In the genomic region with DNA sequence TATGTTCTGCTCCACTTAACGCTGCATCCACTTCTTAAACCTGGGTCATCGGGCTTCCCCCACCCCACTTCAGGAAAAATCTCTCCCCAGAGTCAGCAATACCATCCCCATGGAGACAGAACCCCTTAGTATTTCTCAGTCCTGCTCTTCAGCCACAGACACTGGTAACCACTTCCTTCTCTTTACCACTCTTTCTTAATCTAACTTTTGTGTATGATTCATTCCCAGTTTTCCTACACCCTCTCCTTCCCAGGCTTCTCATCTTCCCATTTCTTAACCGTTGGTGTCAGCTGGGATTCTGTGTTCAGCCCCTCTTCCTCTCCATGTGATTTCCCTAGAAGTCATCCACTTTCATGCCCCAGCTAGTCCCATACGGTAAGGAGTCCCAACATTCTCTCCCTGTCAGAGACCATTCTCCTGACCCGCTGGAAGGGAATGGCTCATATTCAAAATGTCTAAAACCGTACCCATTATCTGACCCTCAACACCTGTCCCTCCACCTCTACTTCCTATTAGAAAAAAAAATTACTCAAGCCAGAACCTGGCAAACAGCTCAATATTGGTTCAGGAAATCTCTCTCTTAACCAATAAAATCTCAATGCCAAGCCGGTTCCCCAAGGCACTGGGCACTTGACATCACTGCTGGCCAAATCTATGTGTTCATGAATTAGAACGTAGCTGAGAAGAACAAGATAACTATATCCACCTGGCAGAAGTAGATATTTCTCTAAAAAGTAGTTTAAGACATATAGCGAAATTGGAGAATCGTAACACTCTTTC, we compare ENCODE assay signal across 1 cellular context.
A peak's percentile ranks its signal among the peaks of the same experiment; 100 is the strongest.
TF ChIP-seq lines count a peak whose summit lies in the region.

No MANE protein-coding gene starts in this region.

TF ChIP-seq in IMR-90, 13 proteins besides CTCF, POLR2A, EP300 and RAD21:
- TF ChIP-seq CEBPB (IDR thresholded peaks at IDR 0.05; ENCODE audit: low read depth, low read length) (0 out of 2 replicates have a peak, but pooled peaks have one; percentile 9), FOS (IDR thresholded peaks at IDR 0.05; ENCODE audit: low read depth, low read length) (no peak), SMC3 (IDR thresholded peaks at IDR 0.05; ENCODE audit: low read depth, low read length) (no peak), USF2 (IDR thresholded peaks at IDR 0.05; ENCODE audit: low read depth, low read length) (no peak)
TF ChIP-seq in IMR-90: peak in this region for 1.
